Comparison of ENCODE assay signal across 9 cellular contexts in genomic region chr7:137606061-137606674, GRCh38.
DNase-seq lines count a peak whose midpoint lies in the region; ATAC-seq and TF ChIP-seq lines count a peak whose summit lies in the region.
"Had no signal": no experiment of that assay in that cellular context is flagged by ENCODE, and none has a peak within 500 bp of the region (broad histone marks: within the 10 kb centered on the region; RNA-seq: fewer than 3 reads in every experiment).

No MANE protein-coding gene starts in this region.

- H3K36me3 ChIP-seq in right lobe of liver, result no peaks in the 10 kb centered on the region
- H3K36me3 ChIP-seq: SJCRH30 had no signal

- H3K4me3 ChIP-seq in right lobe of liver, result no peak overlapping the region
- H3K4me3 ChIP-seq: SJCRH30 had no signal

- no peaks in the 10 kb centered on the region for H3K27me3 ChIP-seq in right lobe of liver

- intact Hi-C loops in right lobe of liver (cut with DNase I), result no loop called here

- no peak for TF ChIP-seq POLR2A in right lobe of liver (IDR thresholded peaks at IDR 0.05)

- H3K4me1 ChIP-seq in right lobe of liver, result no peaks in the 10 kb centered on the region
- H3K4me1 ChIP-seq: SJCRH30 had no signal

- no peak for ATAC-seq in right lobe of liver
- no peak for ATAC-seq in HG03520 (IDR thresholded peaks at IDR 0.05; ENCODE audit: unreplicated experiment)
- ATAC-seq in HG03159 (IDR thresholded peaks at IDR 0.05; ENCODE audit: unreplicated experiment), result no peak

- peak; percentile 37 to 64 (median 55) for TF ChIP-seq CTCF in right lobe of liver (IDR thresholded peaks at IDR 0.05)

- 40% methylated on average over 5 of the region's 5 CpGs for WGBS in right lobe of liver (ENCODE audit: insufficient coverage, low coverage, low lambda C conversion rate, missing lambda C conversion rate)

- H3K27ac ChIP-seq in right lobe of liver, result no peak overlapping the region
- H3K27ac ChIP-seq: SJCRH30 had no signal

- peak; percentile 72 for DNase-seq in ELR (ENCODE audit: low read depth)
- DNase-seq in LoVo (ENCODE audit: low spot score), result peak; percentile 60
- DNase-seq in amniotic stem cell (lab: John Stamatoyannopoulos, UW), result peak; percentile 59
- no peak for DNase-seq in right lobe of liver
- DNase-seq in activated naive CD4-positive, alpha-beta T cell treated with anti-CD3 and anti-CD28 coated beads, Interleukin-2, amount 50 U/mL, for 16 hours, result no peak
- DNase-seq in D341Med (ENCODE audit: low spot score), result no peak

- no peaks in the 10 kb centered on the region for H3K9me3 ChIP-seq in right lobe of liver
- H3K9me3 ChIP-seq: SJCRH30 had no signal

Comparison
In these comparisons a context has a peak if more than half of its experiments do, and no peak if none do; other contexts are left out.
1. DNase-seq: peak in ELR (single experiment), LoVo (single experiment) and amniotic stem cell (single experiment); none in right lobe of liver (0 of 3), activated naive CD4-positive, alpha-beta T cell treated with anti-CD3 and anti-CD28 coated beads, Interleukin-2, amount 50 U/mL, for 16 hours (single experiment) and D341Med (single experiment).